14 cellular contexts compared by ENCODE assay signal in the genomic region with DNA sequence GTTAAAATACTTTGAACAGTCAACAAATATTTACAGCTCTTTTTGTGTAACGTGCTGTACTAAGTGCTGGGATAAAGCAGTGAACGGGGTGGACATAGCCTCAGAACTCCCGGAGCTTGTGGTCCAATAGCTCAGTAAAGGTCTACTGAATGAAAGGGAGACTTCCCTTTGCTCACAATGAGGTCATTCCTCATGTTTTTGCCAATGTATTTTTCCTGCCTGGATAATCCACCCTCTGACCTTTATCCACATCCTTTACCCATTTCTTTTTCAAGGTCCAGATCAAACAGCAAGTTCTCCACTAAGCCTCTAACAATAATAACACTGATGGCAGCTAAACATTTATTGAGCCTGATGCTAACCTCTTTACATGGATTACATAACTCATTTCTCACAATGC. TPM values are rescaled to one million over a fixed set of nuclear protein-coding genes. Genes with fewer than 3 reads are reported as not detected.
A peak's percentile ranks its signal among the peaks of the same experiment; 100 is the strongest.
DNase-seq lines count a peak whose midpoint lies in the region; ATAC-seq and TF ChIP-seq lines count a peak whose summit lies in the region.
"Had no signal": no experiment of that assay in that cellular context is flagged by ENCODE, and none has a peak within 500 bp of the region (broad histone marks: within the 10 kb centered on the region; RNA-seq: fewer than 3 reads in every experiment).

No MANE protein-coding gene starts in this region.

- H3K27ac ChIP-seq in right atrium auricular region: no peak overlapping the region
- H3K27ac ChIP-seq in liver (ENCODE audit: low read depth in 1 of 2, low read length in 2 of 2): peak overlapping the region; percentile 78 to 85
- peak overlapping the region in 1 of 2 donors; percentile 13 for H3K27ac ChIP-seq in breast epithelium

- DNase-seq in left ventricle myocardium superior (no peak), right atrium auricular region (ENCODE audit: low spot score) (no peak), dermis blood vessel endothelial cell (peak; percentile 58), MCF 10A (ENCODE audit: unreplicated experiment) (no peak), breast epithelium (ENCODE audit: low spot score in 2 of 2) (no peak)
- DNase-seq: C1 segment of cervical spinal cord; CD4-positive, alpha-beta T cell; DND-41; GDM1; GOT3; H9 had no signal

- CTCF ChIA-PET in MCF 10A (lab: Yijun Ruan, JAX): interaction anchor here (0.7 to 3.2 kb wide), 4 partner anchors 11 to 211 kb away, joined by 3 to 11 read pairs (median 4); no protein-coding TSS in a partner anchor

- BruUV-seq in MCF 10A (replicated peaks; lab: Mats Ljungman, UMichigan): no TSS peak

- H3K27ac Mint-ChIP-seq in MCF 10A (ENCODE audit: low read depth, unreplicated experiment): no peak overlapping the region
- H3K27ac Mint-ChIP-seq: B cell; CD4-positive, alpha-beta T cell; H9 had no signal

- H3K36me3 ChIP-seq in right atrium auricular region (no peaks in the 10 kb centered on the region), liver (ENCODE audit: control insufficient read depth in 4 of 4, insufficient read depth in 3 of 4, low read depth in 1 of 4, low read length in 3 of 4) (no peaks in the 10 kb centered on the region), breast epithelium (no peaks in the 10 kb centered on the region)

- H3K27me3 ChIP-seq in right atrium auricular region (no peaks in the 10 kb centered on the region), liver (ENCODE audit: control insufficient read depth in 4 of 4, insufficient read depth in 4 of 4, low read length in 3 of 4) (no peaks in the 10 kb centered on the region), breast epithelium (no peaks in the 10 kb centered on the region)

- POLR2A ChIA-PET in MCF 10A (lab: Yijun Ruan, JAX): interaction anchor here (1.0 kb wide), 1 partner anchor 39 kb away, joined by 3 read pairs; no protein-coding TSS in a partner anchor

- H3K9me3 Mint-ChIP-seq in MCF 10A (ENCODE audit: unreplicated experiment): no peaks in the 10 kb centered on the region
- H3K9me3 Mint-ChIP-seq: CD4-positive, alpha-beta T cell; H9 had no signal

- H3K4me3 ChIP-seq in right atrium auricular region (no peak overlapping the region), liver (ENCODE audit: low read depth in 1 of 3, low read length in 3 of 3) (no peak overlapping the region), breast epithelium (no peak overlapping the region)

- H3K4me1 ChIP-seq in right atrium auricular region: peaks cover 0 to 1% of the 10 kb centered on the region in 2 donors
- H3K4me1 ChIP-seq in liver (ENCODE audit: control insufficient read depth in 4 of 4, insufficient read depth in 4 of 4, low read length in 3 of 4): peaks cover 7 to 28% (median 20%) of the 10 kb centered on the region in 4 donors
- no peaks in the 10 kb centered on the region for H3K4me1 ChIP-seq in breast epithelium

- no peak overlapping the region for H3K4me3 Mint-ChIP-seq in MCF 10A (ENCODE audit: unreplicated experiment)
- H3K4me3 Mint-ChIP-seq: B cell; CD4-positive, alpha-beta T cell; H9 had no signal

- peak; percentile 38 for ATAC-seq in left ventricle myocardium superior
- no peak for ATAC-seq in HG03460 (IDR thresholded peaks at IDR 0.05; ENCODE audit: unreplicated experiment)

- intact Hi-C loops in left ventricle myocardium superior (cut with micrococcal nuclease): no loop called here
- intact Hi-C loops in MCF 10A (cut with micrococcal nuclease): no loop called here
- intact Hi-C loops in breast epithelium (cut with DNase I; ENCODE audit: low total_unique reads): no loop called here

- no peaks in the 10 kb centered on the region for H3K27me3 Mint-ChIP-seq in MCF 10A (ENCODE audit: insufficient read depth, unreplicated experiment)
- H3K27me3 Mint-ChIP-seq: B cell; CD4-positive, alpha-beta T cell had no signal

- H3K4me1 Mint-ChIP-seq in MCF 10A (ENCODE audit: insufficient read depth, unreplicated experiment): peaks cover 8% of the 10 kb centered on the region
- H3K4me1 Mint-ChIP-seq: B cell, H9 had no signal

- WGBS in liver: 31% methylated on average over 3 of the region's 3 CpGs

- no peak for TF ChIP-seq POLR2A in breast epithelium (IDR thresholded peaks at IDR 0.05)

- H3K9ac ChIP-seq in liver (ENCODE audit: low read depth in 1 of 2, low read length in 2 of 2): peak overlapping the region in 1 of 2 donors; percentile 47

- no peaks in the 10 kb centered on the region for H3K9me3 ChIP-seq in right atrium auricular region
- H3K9me3 ChIP-seq in liver (ENCODE audit: control insufficient read depth in 4 of 4, low read length in 3 of 4): no peaks in the 10 kb centered on the region
- no peaks in the 10 kb centered on the region for H3K9me3 ChIP-seq in breast epithelium

- TF ChIP-seq RAD21 in liver (IDR thresholded peaks at IDR 0.05): peak; percentile 44 to 55

- no peaks in the 10 kb centered on the region for H3K36me3 Mint-ChIP-seq in MCF 10A (ENCODE audit: insufficient read depth, unreplicated experiment)

- no peak for TF ChIP-seq CTCF in right atrium auricular region (IDR thresholded peaks at IDR 0.05)
- no peak for TF ChIP-seq CTCF in liver (IDR thresholded peaks at IDR 0.05; ENCODE audit: low read depth, low read length, missing input control)
- no peak for TF ChIP-seq CTCF in MCF 10A (IDR thresholded peaks at IDR 0.05; ENCODE audit: unreplicated experiment)
- TF ChIP-seq CTCF in breast epithelium (IDR thresholded peaks at IDR 0.05): no peak

TF ChIP-seq in liver, 16 proteins besides CTCF, POLR2A, EP300 and RAD21 (continues in another document):
- TF ChIP-seq FOXA1 (IDR thresholded peaks at IDR 0.05): peak; percentile 12
- peak; percentile 77 for TF ChIP-seq REST (IDR thresholded peaks at IDR 0.05)
- TF ChIP-seq, protein P1, sequence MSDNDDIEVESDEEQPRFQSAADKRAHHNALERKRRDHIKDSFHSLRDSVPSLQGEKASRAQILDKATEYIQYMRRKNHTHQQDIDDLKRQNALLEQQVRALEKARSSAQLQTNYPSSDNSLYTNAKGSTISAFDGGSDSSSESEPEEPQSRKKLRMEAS (IDR thresholded peaks at IDR 0.05): peak; percentile 54
- peak in 1 of 2 donors; percentile 3 for TF ChIP-seq EGR1 (IDR thresholded peaks at IDR 0.05; ENCODE audit: low read depth in 2 of 2)
- TF ChIP-seq GABPA (IDR thresholded peaks at IDR 0.05 in 1 of 2, conservative IDR thresholded peaks at IDR 0.05 in 1 of 2): no peak
- TF ChIP-seq TAF1 (conservative IDR thresholded peaks at IDR 0.05): peak; percentile 68
- TF ChIP-seq HNF4A (conservative IDR thresholded peaks at IDR 0.05): peak; percentile 78 to 80
- peak; percentile 13 for TF ChIP-seq HNF4G (IDR thresholded peaks at IDR 0.05)
- TF ChIP-seq, protein P2, sequence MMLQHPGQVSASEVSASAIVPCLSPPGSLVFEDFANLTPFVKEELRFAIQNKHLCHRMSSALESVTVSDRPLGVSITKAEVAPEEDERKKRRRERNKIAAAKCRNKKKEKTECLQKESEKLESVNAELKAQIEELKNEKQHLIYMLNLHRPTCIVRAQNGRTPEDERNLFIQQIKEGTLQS (IDR thresholded peaks at IDR 0.05): no peak
- peak; percentile 2 for TF ChIP-seq FOXA2 (IDR thresholded peaks at IDR 0.05)
- TF ChIP-seq NR2F2 (IDR thresholded peaks at IDR 0.05): peak; percentile 68
- TF ChIP-seq JUND (IDR thresholded peaks at IDR 0.05): peak; percentile 92 to 94
- peak; percentile 88 for TF ChIP-seq YY1 (IDR thresholded peaks at IDR 0.05)

RNA-seq across cellular contexts. Expression of gene LEPR, which starts 55.9 kb away (rescaled TPM):
- total RNA-seq in left ventricle myocardium superior (4.4 TPM), right atrium auricular region (10 to 100 TPM; 10.8 to 25.2 TPM), dermis blood vessel endothelial cell (81.2 and 109 TPM in 2 replicates), liver (10 to 100 TPM; 45.6 to 99.8 TPM), MCF 10A (2022) (12.2 and 16.6 TPM in 2 replicates), breast epithelium (10 to 100 TPM; 23.3 to 49.5 (median 23.5) TPM)
- polyA plus RNA-seq in liver: 100 to 1,000 TPM in 1 of 2 donors, 10 to 100 TPM in 1; 42.0 to 103 TPM

RNA-seq across cellular contexts. Expression of gene LEPROT, which starts 55.9 kb away (rescaled TPM):
- total RNA-seq in left ventricle myocardium superior: 49.0 TPM
- 10 to 100 TPM; 42.7 to 44.6 TPM for total RNA-seq in right atrium auricular region
- total RNA-seq in dermis blood vessel endothelial cell: 58.7 and 60.6 TPM in 2 replicates
- total RNA-seq in liver: 10 to 100 TPM; 33.5 to 39.2 TPM
- 10 to 100 TPM; 23.6 to 43.4 TPM for polyA plus RNA-seq in liver
- 63.1 and 66.9 TPM in 2 replicates for total RNA-seq in MCF 10A (2022)
- 100 to 1,000 TPM in 1 of 3 donors, 10 to 100 TPM in 2; 71.1 to 103 (median 75.5) TPM for total RNA-seq in breast epithelium

Comparison
In these comparisons a context has a peak if more than half of its experiments do, and no peak if none do; other contexts are left out.
1. H3K27ac ChIP-seq: peak in liver (2 of 2); none in right atrium auricular region (0 of 2).